In genomic region chr7:156028521-156028920, GRCh38 we compare ENCODE assay signal across 20 cellular contexts.
"Had no signal": no experiment of that assay in that cellular context is flagged by ENCODE, and none has a peak within 500 bp of the region (broad histone marks: within the 10 kb centered on the region; RNA-seq: fewer than 3 reads in every experiment).

No MANE protein-coding gene starts in this region.

- H3K4me3 ChIP-seq: K562 had no signal

- ATAC-seq: activated CD4-positive, CD25-positive, alpha-beta regulatory T cell treated with anti-CD3 and anti-CD28 coated beads, Interleukin-2, amount 50 U/mL, for 24 hours; activated CD8-positive, alpha-beta T cell treated with anti-CD3 and anti-CD28 coated beads for 36 hours; activated T-helper 17 cell treated with anti-CD3 and anti-CD28 coated beads, Interleukin-2, amount 50 U/mL, for 72 hours; K562; PC-3 had no signal

- DNase-seq: activated CD4-positive, alpha-beta T cell treated with anti-CD3 and anti-CD28 coated beads for 4 hours; activated CD8-positive, alpha-beta T cell treated with anti-CD3 and anti-CD28 coated beads for 36 hours; activated gamma-delta T cell; activated naive CD4-positive, alpha-beta T cell treated with anti-CD3 and anti-CD28 coated beads for 36 hours; activated T-cell treated with anti-CD3 and anti-CD28 coated beads for 4 hours; amygdala; Karpas-422; MM.1S; NCI-H1105; NCI-H1436; NCI-H1694 treated with DMSO at 0.1 percent for 48 hours; NCI-H2029 treated with DMSO at 0.1 percent for 48 hours; NCI-H345; NCI-H510A; NCI-H526 treated with DMSO at 0.1 percent for 48 hours; PC-3; SHP77 treated with DMSO at 0.1 percent for 48 hours had no signal
